Comparison of ENCODE assay signal across 17 cellular contexts in genomic region chr10:110510086-110510485, GRCh38.
"Had no signal": no experiment of that assay in that cellular context is flagged by ENCODE, and none has a peak within 500 bp of the region (broad histone marks: within the 10 kb centered on the region; RNA-seq: fewer than 3 reads in every experiment).

No MANE protein-coding gene starts in this region.

- DNase-seq: anterior cingulate cortex; effector memory CD8-positive, alpha-beta T cell; heart left ventricle; midbrain; pancreas; right cardiac atrium; stimulated activated CD4-positive, alpha-beta T cell treated with anti-CD3 and anti-CD28 coated beads, Interleukin-1b, Interleukin-23, amount 100 ng/mL, for 48 hours; T1000; trophoblast cell; uterus had no signal

- H3K27me3 ChIP-seq: heart left ventricle, pancreas, uterus had no signal

- H3K27ac ChIP-seq: neutrophil, pancreas had no signal

- H3K27ac Mint-ChIP-seq: activated naive CD4-positive, alpha-beta T cell treated with anti-CD3 and anti-CD28 coated beads, Interleukin-2, amount 50 U/mL, for 24 hours; brain; effector memory CD8-positive, alpha-beta T cell; nephron; stimulated activated memory B cell treated with anti-CD40 and anti-IgM and Interleukin-4, amounts not matched to agents 10 μg/mL and 1 μg/mL and 100 μg/mL, for 72 hours; WTC11 had no signal

- H3K9me3 Mint-ChIP-seq: activated T-helper 2 cell treated with anti-CD3 and anti-CD28 coated beads, Interferon-gamma antibody, Interleukin-2, Interleukin-4, amounts not matched to agents 10 μg/mL and 5 μg/mL and 100 μg/mL, durations not matched to agents 14 hours and 24 hours and 36 hours; effector memory CD8-positive, alpha-beta T cell; nephron; stimulated activated memory B cell treated with anti-CD40 and anti-IgM and Interleukin-4, amounts not matched to agents 10 μg/mL and 1 μg/mL and 100 μg/mL, for 72 hours; WTC11 had no signal

- H3K4me3 ChIP-seq: heart left ventricle, pancreas, uterus had no signal

- H3K4me1 ChIP-seq: pancreas, uterus had no signal

- H3K4me3 Mint-ChIP-seq: activated naive CD4-positive, alpha-beta T cell treated with anti-CD3 and anti-CD28 coated beads, Interleukin-2, amount 50 U/mL, for 24 hours; brain; effector memory CD8-positive, alpha-beta T cell; nephron; stimulated activated memory B cell treated with anti-CD40 and anti-IgM and Interleukin-4, amounts not matched to agents 10 μg/mL and 1 μg/mL and 100 μg/mL, for 72 hours; WTC11 had no signal

- H3K27me3 Mint-ChIP-seq: activated naive CD4-positive, alpha-beta T cell treated with anti-CD3 and anti-CD28 coated beads, Interleukin-2, amount 50 U/mL, for 24 hours; effector memory CD8-positive, alpha-beta T cell; stimulated activated memory B cell treated with anti-CD40 and anti-IgM and Interleukin-4, amounts not matched to agents 10 μg/mL and 1 μg/mL and 100 μg/mL, for 72 hours had no signal

- ATAC-seq: effector memory CD8-positive, alpha-beta T cell; heart left ventricle; pancreas; stimulated activated memory B cell treated with anti-CD40 and anti-IgM and Interleukin-4, amounts not matched to agents 10 μg/mL and 1 μg/mL and 100 μg/mL, for 72 hours; WTC11 had no signal

- H3K9me3 ChIP-seq: heart left ventricle, neutrophil, pancreas, uterus had no signal

- H3K36me3 ChIP-seq: neutrophil, uterus had no signal
